20 cellular contexts compared by ENCODE assay signal in genomic region chr1:218866507-218866906, GRCh38.
DNase-seq lines count a peak whose midpoint lies in the region; ATAC-seq, FAIRE-seq and TF ChIP-seq lines count a peak whose summit lies in the region.
"Had no signal": no experiment of that assay in that cellular context is flagged by ENCODE, and none has a peak within 500 bp of the region (broad histone marks: within the 10 kb centered on the region; RNA-seq: fewer than 3 reads in every experiment).

No MANE protein-coding gene starts in this region.

- DNase-seq in A549 (ENCODE audit: low read depth in 1 of 2, low spot score in 1 of 2) (no peak), Caco-2 (no peak), SJSA1 (ENCODE audit: low read depth in 1 of 2, low spot score in 2 of 2) (no peak), medulla oblongata (ENCODE audit: extremely low spot score) (no peak), LoVo (ENCODE audit: low spot score) (no peak)
- DNase-seq: 8988T; CD4-positive, CD25-positive, alpha-beta regulatory T cell; CD8-positive, alpha-beta T cell; DMS53; DMS79 treated with DMSO at 0.1 percent for 48 hours; GF-D8; HFFc6 had no signal

- H3K4me1 Mint-ChIP-seq in Caco-2 (ENCODE audit: low read depth, unreplicated experiment) = peaks cover 7% of the 10 kb centered on the region
- H3K4me1 Mint-ChIP-seq: B cell; CD4-positive, CD25-positive, alpha-beta regulatory T cell; GM23338 had no signal

- intact Hi-C loops in Caco-2 (cut with micrococcal nuclease; ENCODE audit: unreplicated experiment) = loop anchor here (10.0 kb wide), 1 partner anchor 198 kb away; no protein-coding TSS in a partner anchor

- ATAC-seq in A549 (no peak), HG03432 (IDR thresholded peaks at IDR 0.05; ENCODE audit: unreplicated experiment) (no peak)
- ATAC-seq: CD8-positive, alpha-beta T cell; GM23338 had no signal

- H3K4me3 ChIP-seq in A549 (no peak overlapping the region), Caco-2 (ENCODE audit: low read depth, low read length) (no peak overlapping the region), SJSA1 (no peak overlapping the region)
- H3K4me3 ChIP-seq: BLaER1, GM23338, HAP-1 had no signal

- H3K27me3 ChIP-seq in Caco-2 (replicated peaks; ENCODE audit: control insufficient read depth, insufficient read depth, low read length) = no peaks in the 10 kb centered on the region
- H3K27me3 ChIP-seq in SJSA1 (replicated peaks) = no peaks in the 10 kb centered on the region
- H3K27me3 ChIP-seq: BLaER1 had no signal

- WGBS in A549 (ENCODE audit: missing lambda C conversion rate) = 77% methylated on average over 1 of the region's 1 CpG

- TF ChIP-seq RAD21 in A549 (conservative IDR thresholded peaks at IDR 0.05 in 1 of 2, IDR thresholded peaks at IDR 0.05 in 1 of 2) = no peak

- H3K4me2 ChIP-seq in A549 = peak overlapping the region; percentile 63; the same call in 1 of the 3 replicates
- H3K4me2 ChIP-seq: BLaER1, GM23338 had no signal

- no TSS peak for BruUV-seq in Caco-2 (replicated peaks; lab: Mats Ljungman, UMichigan)

- H3K27ac ChIP-seq in A549 (peak overlapping the region; percentile 79 to 80), SJSA1 (0 out of 2 replicates have a peak overlapping the region, but pooled peaks have one; percentile 30)
- H3K27ac ChIP-seq: BLaER1, C4-2B had no signal

- CTCF ChIA-PET in A549 (lab: Yijun Ruan, JAX) (no interaction called here), Caco-2 (lab: Charles Lee) (no interaction called here)

- no peak for TF ChIP-seq CTCF in A549 (IDR thresholded peaks at IDR 0.05)
- no peak for TF ChIP-seq CTCF in Caco-2 (IDR thresholded peaks at IDR 0.05; ENCODE audit: insufficient read depth in 1 of 2, low read depth in 1 of 2, low read length in 1 of 2, severe bottlenecking in 1 of 2, unreplicated experiment in 1 of 2)

- no peak for TF ChIP-seq POLR2A in A549 (IDR thresholded peaks at IDR 0.05; ENCODE audit: low read length)

- H3K4me1 ChIP-seq in A549 (peaks cover 28% of the 10 kb centered on the region), Caco-2 (no peaks in the 10 kb centered on the region; the same call in 1 of the 2 replicates), SJSA1 (replicated peaks) (peaks cover 38% of the 10 kb centered on the region)
- H3K4me1 ChIP-seq: HAP-1 had no signal

- no peaks in the 10 kb centered on the region for H3K27me3 Mint-ChIP-seq in Caco-2 (ENCODE audit: insufficient read depth, unreplicated experiment)
- H3K27me3 Mint-ChIP-seq: B cell; CD4-positive, CD25-positive, alpha-beta regulatory T cell had no signal

- peak overlapping the region; percentile 8 for H3K4me3 Mint-ChIP-seq in Caco-2 (ENCODE audit: unreplicated experiment)
- H3K4me3 Mint-ChIP-seq: B cell; CD4-positive, CD25-positive, alpha-beta regulatory T cell; CD8-positive, alpha-beta T cell; GM23338; HFFc6 had no signal

- H3K36me3 ChIP-seq in Caco-2 (ENCODE audit: control insufficient read depth, insufficient read depth, low read length) = no peaks in the 10 kb centered on the region
- no peaks in the 10 kb centered on the region for H3K36me3 ChIP-seq in SJSA1
- H3K36me3 ChIP-seq: BLaER1, HAP-1 had no signal

- no peaks in the 10 kb centered on the region for H3K9me3 Mint-ChIP-seq in Caco-2 (ENCODE audit: unreplicated experiment)
- H3K9me3 Mint-ChIP-seq: CD8-positive, alpha-beta T cell; GM23338; HFFc6 had no signal

- no peak overlapping the region for H3K27ac Mint-ChIP-seq in Caco-2 (ENCODE audit: unreplicated experiment)
- H3K27ac Mint-ChIP-seq: B cell; CD4-positive, CD25-positive, alpha-beta regulatory T cell; CD8-positive, alpha-beta T cell; GM23338; HFFc6 had no signal

- no peak for TF ChIP-seq EP300 in A549 (IDR thresholded peaks at IDR 0.05)

- no peak for FAIRE-seq in A549 (lab: Jason Lieb, UNC)
- FAIRE-seq: GM12891, GM18507 had no signal

- H3K9me3 ChIP-seq in A549 = no peaks in the 10 kb centered on the region
- no peaks in the 10 kb centered on the region for H3K9me3 ChIP-seq in Caco-2
- H3K9me3 ChIP-seq in SJSA1 (replicated peaks) = no peaks in the 10 kb centered on the region
- H3K9me3 ChIP-seq: BLaER1, HAP-1 had no signal

- no peaks in the 10 kb centered on the region for H3K36me3 Mint-ChIP-seq in Caco-2 (ENCODE audit: insufficient read depth, unreplicated experiment)
- H3K36me3 Mint-ChIP-seq: CD4-positive, CD25-positive, alpha-beta regulatory T cell; CD8-positive, alpha-beta T cell had no signal

- POLR2A ChIA-PET in A549 (lab: Yijun Ruan, JAX) (interaction anchor here (2.4 kb wide), 1 partner anchor 43 kb away, joined by 5 read pairs; no protein-coding TSS in a partner anchor), Caco-2 (lab: Charles Lee) (no interaction called here)

TF ChIP-seq in A549, 52 proteins besides CTCF, POLR2A, EP300 and RAD21:
- TF ChIP-seq GATA3 (IDR thresholded peaks at IDR 0.05; ENCODE audit: borderline replicate concordance) = peak; percentile 18; the same call in 1 of the 2 replicates
- no peak for TF ChIP-seq NFE2L2 (conservative IDR thresholded peaks at IDR 0.05; ENCODE audit: low read length)
